In the genomic region with DNA sequence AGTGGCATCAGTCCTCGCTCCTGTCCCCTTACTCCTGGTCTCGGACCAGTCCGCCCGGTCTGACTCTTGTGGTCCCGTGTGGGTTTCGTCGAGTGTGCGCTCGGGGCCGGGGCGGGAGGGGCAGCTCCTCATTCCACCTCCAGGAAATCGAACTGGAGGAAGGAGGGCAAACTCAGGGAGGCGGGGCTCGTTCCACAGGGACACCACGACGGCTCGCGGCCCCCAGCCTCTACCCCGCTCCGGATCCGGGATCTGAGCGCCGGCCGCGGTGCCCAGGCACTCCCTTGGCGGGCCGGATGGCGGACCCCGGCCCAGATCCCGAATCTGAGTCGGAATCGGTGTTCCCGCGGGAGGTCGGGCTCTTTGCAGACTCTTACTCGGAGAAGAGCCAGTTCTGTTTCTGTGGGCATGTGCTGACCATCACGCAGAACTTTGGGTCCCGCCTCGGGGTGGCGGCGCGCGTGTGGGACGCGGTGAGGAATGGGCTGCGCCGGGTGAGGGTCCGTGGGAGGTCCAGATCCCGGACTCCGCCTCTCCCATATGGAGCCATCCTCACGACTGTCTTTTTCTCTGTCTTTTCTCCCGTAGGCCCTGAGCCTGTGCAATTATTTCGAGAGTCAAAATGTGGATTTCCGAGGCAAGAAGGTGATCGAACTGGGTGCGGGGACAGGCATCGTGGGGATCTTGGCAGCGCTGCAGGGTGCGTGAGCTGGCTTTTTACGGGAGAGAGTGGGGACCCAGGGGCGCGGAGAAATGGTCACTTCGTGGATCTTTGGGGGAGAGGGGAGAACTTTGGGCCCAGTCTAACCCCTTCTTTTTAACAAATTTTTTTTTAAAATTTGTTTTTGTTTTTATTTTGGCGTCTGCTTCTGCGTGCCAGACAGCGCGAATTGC, we compare ENCODE assay signal across 8 cellular contexts. TPM values are rescaled to one million over a fixed set of nuclear protein-coding genes. Genes with fewer than 3 reads are reported as not detected.
DNase-seq lines count a peak whose midpoint lies in the region; ATAC-seq, FAIRE-seq and TF ChIP-seq lines count a peak whose summit lies in the region.

Gene EEF1AKMT3 (plus strand): TSS at position 186 of the 894 bp plus-strand sequence. CDS start 111 bp downstream, at position 297.

- peak within 1 kb of the TSS; percentile 68 to 98 (median 88) for H3K27ac ChIP-seq in BLaER1 treated with 17β-estradiol and CSF1 and Interleukin-3, amounts not matched to agents 10 nM and 100 nM
- H3K27ac ChIP-seq in SK-N-SH (ENCODE audit: low read depth in 2 of 2, low read length in 1 of 2), result peak within 1 kb of the TSS; percentile 92 to 93
- peak within 1 kb of the TSS; percentile 97 for H3K27ac ChIP-seq in HepG2 (ENCODE audit: extremely low read length, insufficient read depth, low read length)

- peaks cover 18 to 42% (median 33%) of the 10 kb centered on the region in 11 experiments for H3K36me3 ChIP-seq in BLaER1 treated with 17β-estradiol and CSF1 and Interleukin-3, amounts not matched to agents 10 nM and 100 nM
- H3K36me3 ChIP-seq in SK-N-SH (replicated peaks in 1 of 2; ENCODE audit: control insufficient read depth in 1 of 2, insufficient read depth in 2 of 2, low read length in 1 of 2) (peaks cover 9 to 21% of the 10 kb centered on the region in 2 experiments), HepG2 (replicated peaks in 1 of 2; ENCODE audit: control insufficient read depth in 1 of 2, insufficient read depth in 2 of 2, low read length in 2 of 2) (peaks cover 18% of the 10 kb centered on the region in 2 experiments)

- peaks cover 11 to 15% (median 12%) of the 10 kb centered on the region in 11 experiments for H3K27me3 ChIP-seq in BLaER1 treated with 17β-estradiol and CSF1 and Interleukin-3, amounts not matched to agents 10 nM and 100 nM
- no peaks in the 10 kb centered on the region for H3K27me3 ChIP-seq in SK-N-SH (ENCODE audit: insufficient read depth)
- no peaks in the 10 kb centered on the region; a peak in 1 of 5 replicates for H3K27me3 ChIP-seq in HepG2 (ENCODE audit: control insufficient read depth in 1 of 2, insufficient read depth in 2 of 2, low read length in 2 of 2)

- peaks cover 20 to 64% (median 32%) of the 10 kb centered on the region in 10 experiments for H3K4me1 ChIP-seq in BLaER1 treated with 17β-estradiol and CSF1 and Interleukin-3, amounts not matched to agents 10 nM and 100 nM
- peaks cover 3 to 12% of the 10 kb centered on the region in 2 experiments; a peak in 1 of 4 replicates for H3K4me1 ChIP-seq in SK-N-SH (ENCODE audit: control insufficient read depth in 1 of 2, insufficient read depth in 2 of 2, low read depth in 1 of 2, low read length in 1 of 2)
- peaks cover 23% of the 10 kb centered on the region for H3K4me1 ChIP-seq in HepG2 (ENCODE audit: insufficient read depth, low read length)

- TF ChIP-seq EP300 in SK-N-SH (IDR thresholded peaks at IDR 0.05; ENCODE audit: borderline replicate concordance in 1 of 2, low read depth in 1 of 2, low read length in 1 of 2) (no peak), HepG2 (IDR thresholded peaks at IDR 0.05; ENCODE audit: low read depth in 2 of 2, low read length in 2 of 2) (no peak), HepG2 (CRISPR knock-in tag; IDR thresholded peaks at IDR 0.05; ENCODE audit: borderline replicate concordance) (no peak)

- H3K9ac ChIP-seq in BLaER1 treated with 17β-estradiol and CSF1 and Interleukin-3, amounts not matched to agents 10 nM and 100 nM, result peak within 1 kb of the TSS; percentile 81 to 97 (median 87)
- H3K9ac ChIP-seq in SK-N-SH (peak within 1 kb of the TSS; percentile 88), HepG2 (ENCODE audit: insufficient read depth, low read depth, low read length) (peak within 1 kb of the TSS; percentile 94)

- in situ Hi-C loops in HepG2 (cut with HindIII; ENCODE audit: extremely low pct_ligation_motif_present, low pct_unique_long_range_greater_than_20kb), result no loop called here

- H3K4me3 ChIP-seq in BLaER1 treated with 17β-estradiol and CSF1 and Interleukin-3, amounts not matched to agents 10 nM and 100 nM, result peak within 1 kb of the TSS; percentile 63 to 80 (median 71)
- peak within 1 kb of the TSS; percentile 60 to 78 for H3K4me3 ChIP-seq in SK-N-SH (ENCODE audit: low read depth in 2 of 2, low read length in 1 of 2)
- H3K4me3 ChIP-seq in HepG2 (replicated peaks in 1 of 3; ENCODE audit: insufficient read depth in 1 of 3, low read depth in 2 of 3, low read length in 3 of 3), result peak within 1 kb of the TSS; percentile 77 to 89 (median 78)

- POLR2A ChIA-PET in SK-N-SH (lab: Yijun Ruan, JAX) (interaction anchor here (0.7 to 1.2 kb wide), 4 partner anchors 9 to 19 kb away, joined by 4 to 5 read pairs (median 4); no protein-coding TSS in a partner anchor), HepG2 (lab: Yijun Ruan, JAX) (interaction anchor here (0.6 to 1.8 kb wide), 24 partner anchors 9 to 1082 kb away, joined by 3 to 15 read pairs (median 4); partner anchors contain the start of genes ARHGEF25, ATP23, CDK4 and CTDSP2)

- H3K27me3 Mint-ChIP-seq in dendritic cell treated with granulocyte-macrophage colony-stimulating factor and Interleukin-4, amounts not matched to agents 40 ng/mL and 50 ng/mL, for 4 days, result peaks cover 7% of the 10 kb centered on the region
- H3K27me3 Mint-ChIP-seq in stimulated activated naive CD8-positive, alpha-beta T cell treated with anti-CD3 and anti-CD28 coated beads, Interleukin-15, amount 100 ng/mL, for 72 hours, result no peaks in the 10 kb centered on the region

- BruUV-seq in HepG2 (replicated peaks; lab: Mats Ljungman, UMichigan), result TSS peak; percentile 66

- no peaks in the 10 kb centered on the region for H3K9me3 Mint-ChIP-seq in dendritic cell treated with granulocyte-macrophage colony-stimulating factor and Interleukin-4, amounts not matched to agents 40 ng/mL and 50 ng/mL, for 4 days
- no peaks in the 10 kb centered on the region for H3K9me3 Mint-ChIP-seq in stimulated activated naive CD8-positive, alpha-beta T cell treated with anti-CD3 and anti-CD28 coated beads, Interleukin-15, amount 100 ng/mL, for 72 hours

- H3K9me3 ChIP-seq in BLaER1 treated with 17β-estradiol and CSF1 and Interleukin-3, amounts not matched to agents 10 nM and 100 nM (replicated peaks in 1 of 11), result no peaks in the 10 kb centered on the region
- H3K9me3 ChIP-seq in SK-N-SH (no peaks in the 10 kb centered on the region), HepG2 (ENCODE audit: low read length) (no peaks in the 10 kb centered on the region)

- no peak for TF ChIP-seq RAD21 in SK-N-SH (IDR thresholded peaks at IDR 0.05; ENCODE audit: low read length)
- 0 out of 2 replicates have a peak, but pooled peaks have one; percentile 18 for TF ChIP-seq RAD21 in HepG2 (CRISPR knock-in tag; IDR thresholded peaks at IDR 0.05)

- no peaks in the 10 kb centered on the region for H3K9me2 ChIP-seq in SK-N-SH

- H3K36me3 Mint-ChIP-seq in dendritic cell treated with granulocyte-macrophage colony-stimulating factor and Interleukin-4, amounts not matched to agents 40 ng/mL and 50 ng/mL, for 4 days (ENCODE audit: low read depth), result peaks cover 68% of the 10 kb centered on the region

- intact Hi-C loops in dendritic cell treated with granulocyte-macrophage colony-stimulating factor and Interleukin-4, amounts not matched to agents 40 ng/mL and 50 ng/mL, for 4 days (cut with micrococcal nuclease), result loop anchor here (2.0 kb wide), 1 partner anchor 16 kb away; no protein-coding TSS in a partner anchor
- intact Hi-C loops in HepG2 (cut with micrococcal nuclease; ENCODE audit: unreplicated experiment), result loop anchor here (1.0 to 5.0 kb wide), 2 partner anchors 10 to 70 kb away; partner anchors contain the start of gene TSFM

- H3K27ac Mint-ChIP-seq in dendritic cell treated with granulocyte-macrophage colony-stimulating factor and Interleukin-4, amounts not matched to agents 40 ng/mL and 50 ng/mL, for 4 days, result peak within 1 kb of the TSS; percentile 92
- peak within 1 kb of the TSS; percentile 98 to 99 for H3K27ac Mint-ChIP-seq in stimulated activated naive CD8-positive, alpha-beta T cell treated with anti-CD3 and anti-CD28 coated beads, Interleukin-15, amount 100 ng/mL, for 72 hours

- H3F3A ChIP-seq in SK-N-SH (replicated peaks; ENCODE audit: insufficient read depth), result peaks cover 3% of the 10 kb centered on the region

- peak; percentile 81 for DNase-seq in SK-N-SH
- peak; percentile 35 for DNase-seq in HepG2 (ENCODE audit: low spot score)
- no peak for DNase-seq in stimulated activated naive CD8-positive, alpha-beta T cell treated with anti-CD3 and anti-CD28 coated beads, Interleukin-15, amount 100 ng/mL, for 72 hours
- DNase-seq in SK-N-DZ (ENCODE audit: low spot score), result no peak

- H2AFZ ChIP-seq in SK-N-SH (ENCODE audit: low read depth) (peak within 1 kb of the TSS; percentile 88), HepG2 (ENCODE audit: low read length) (peak within 1 kb of the TSS; percentile 62)

- CTCF ChIA-PET in SK-N-SH (lab: Yijun Ruan, JAX), result interaction anchor here (0.8 to 1.5 kb wide), 4 partner anchors 9 to 46 kb away, joined by 4 to 6 read pairs (median 4); partner anchors contain the start of gene TSFM
- CTCF ChIA-PET in HepG2 (lab: Yijun Ruan, JAX; ENCODE audit: low intra/inter-chr PET ratio, low total read pairs), result no interaction called here

- TF ChIP-seq POLR2A in HepG2 (IDR thresholded peaks at IDR 0.05; ENCODE audit: insufficient read depth in 1 of 2, low read depth in 2 of 2, low read length in 2 of 2), result 0 out of 4 replicates have a peak, but pooled peaks of 1 of the 2 experiments have one; percentile 6

- peaks cover 33% of the 10 kb centered on the region for H3K79me2 ChIP-seq in SK-N-SH (ENCODE audit: insufficient read depth)
- H3K79me2 ChIP-seq in HepG2 (ENCODE audit: insufficient read depth, low read length), result peaks cover 17% of the 10 kb centered on the region

- peak within 1 kb of the TSS; percentile 92 for H3K4me3 Mint-ChIP-seq in dendritic cell treated with granulocyte-macrophage colony-stimulating factor and Interleukin-4, amounts not matched to agents 40 ng/mL and 50 ng/mL, for 4 days
- peak within 1 kb of the TSS; percentile 99 for H3K4me3 Mint-ChIP-seq in stimulated activated naive CD8-positive, alpha-beta T cell treated with anti-CD3 and anti-CD28 coated beads, Interleukin-15, amount 100 ng/mL, for 72 hours

- ATAC-seq in GM19328 (IDR thresholded peaks at IDR 0.05; ENCODE audit: unreplicated experiment) (peak; percentile 23), HG03521 (IDR thresholded peaks at IDR 0.05; ENCODE audit: unreplicated experiment) (peak; percentile 31), HepG2 (peak; percentile 63)
- peak; percentile 46 for ATAC-seq in stimulated activated naive CD8-positive, alpha-beta T cell treated with anti-CD3 and anti-CD28 coated beads, Interleukin-15, amount 100 ng/mL, for 72 hours

- H3K4me2 ChIP-seq in BLaER1 treated with 17β-estradiol and CSF1 and Interleukin-3, amounts not matched to agents 10 nM and 100 nM, result peak within 1 kb of the TSS; percentile 82 to 98 (median 91)
- H3K4me2 ChIP-seq in SK-N-SH, result peak within 1 kb of the TSS; percentile 93
- H3K4me2 ChIP-seq in HepG2 (ENCODE audit: low read depth, low read length), result peak within 1 kb of the TSS; percentile 96

- peaks cover 0 to 35% (median 2%) of the 10 kb centered on the region in 11 experiments; a peak in 7 of 22 replicates for H4K20me1 ChIP-seq in BLaER1 treated with 17β-estradiol and CSF1 and Interleukin-3, amounts not matched to agents 10 nM and 100 nM
- H4K20me1 ChIP-seq in SK-N-SH (ENCODE audit: insufficient read depth) (no peaks in the 10 kb centered on the region), HepG2 (ENCODE audit: insufficient read depth, low read length) (no peaks in the 10 kb centered on the region)

- peaks cover 81% of the 10 kb centered on the region for H3K4me1 Mint-ChIP-seq in dendritic cell treated with granulocyte-macrophage colony-stimulating factor and Interleukin-4, amounts not matched to agents 40 ng/mL and 50 ng/mL, for 4 days (ENCODE audit: low read depth)
- peaks cover 30% of the 10 kb centered on the region for H3K4me1 Mint-ChIP-seq in stimulated activated naive CD8-positive, alpha-beta T cell treated with anti-CD3 and anti-CD28 coated beads, Interleukin-15, amount 100 ng/mL, for 72 hours

- WGBS in SK-N-SH (ENCODE audit: low lambda C conversion rate), result 4% methylated on average over 52 of the region's 67 CpGs
- WGBS in HepG2 (ENCODE audit: low lambda C conversion rate), result 10% methylated on average over 31 of the region's 67 CpGs

- no peak for TF ChIP-seq CTCF in SK-N-SH (IDR thresholded peaks at IDR 0.05)
- no peak for TF ChIP-seq CTCF in HepG2 (CRISPR knock-in tag; IDR thresholded peaks at IDR 0.05)

- no peak for FAIRE-seq in HepG2 (lab: Jason Lieb, UNC)

RNA-seq across cellular contexts. Expression of gene EEF1AKMT3, which starts in this region (rescaled TPM):
- polyA plus RNA-seq in SK-N-SH (2012; rRNA removed) (10.3 and 10.8 TPM in 2 replicates), HepG2 (2011; rRNA removed) (10.8 and 11.4 TPM in 2 replicates)
- polyA plus RNA-seq in SK-N-SH (2012; cell fraction: cytosol; rRNA removed), result 10.6 and 11.1 TPM in 2 replicates
- 12.7 and 13.1 TPM in 2 replicates for polyA plus RNA-seq in SK-N-SH (2012; cell fraction: nucleus; rRNA removed)
- total RNA-seq in HepG2 (2016; rRNA removed; fragmentation: Illumina TruSeq; extraction: Trizol), result 4.7 and 6.6 TPM in 2 replicates
- total RNA-seq in HepG2 (2016; cell fraction: cytosol; rRNA removed; fragmentation: Illumina TruSeq; extraction: Trizol; ENCODE audit: low read depth), result 1.7 and 1.9 TPM in 2 replicates
- 5.0 and 5.9 TPM in 2 replicates for total RNA-seq in HepG2 (2016; cell fraction: insoluble cytoplasmic fraction; rRNA removed; fragmentation: Illumina TruSeq; extraction: Trizol)
- 6.1 TPM in 2 replicates for total RNA-seq in HepG2 (2016; cell fraction: membrane; rRNA removed; fragmentation: Illumina TruSeq; extraction: Trizol)
- 3.5 and 3.8 TPM in 2 replicates for total RNA-seq in HepG2 (2016; cell fraction: nucleus; rRNA removed; fragmentation: Illumina TruSeq; extraction: Trizol)
- 9.7 and 10.4 TPM in 2 replicates for polyA plus RNA-seq in HepG2 (2011; cell fraction: cytosol; rRNA removed)
- 8.1 and 9.8 TPM in 2 replicates for polyA plus RNA-seq in HepG2 (2011; cell fraction: nucleus; rRNA removed)
- polyA plus RNA-seq in HepG2 (2012), result 7.8 and 9.8 TPM in 2 replicates
- polyA plus RNA-seq in HepG2 (2016; cell fraction: cytosol; fragmentation: Illumina TruSeq; extraction: Trizol; ENCODE audit: low read depth), result 1.3 and 1.5 TPM in 2 replicates
- polyA plus RNA-seq in HepG2 (2016; cell fraction: insoluble cytoplasmic fraction; fragmentation: Illumina TruSeq; extraction: Trizol; ENCODE audit: low read depth), result 6.4 and 8.5 TPM in 2 replicates
- 5.3 and 6.0 TPM in 2 replicates for polyA plus RNA-seq in HepG2 (2016; cell fraction: membrane; fragmentation: Illumina TruSeq; extraction: Trizol; ENCODE audit: low read depth)
- 10.5 TPM in 2 replicates for polyA plus RNA-seq in HepG2 (2016; cell fraction: nucleus; fragmentation: Illumina TruSeq; extraction: Trizol; ENCODE audit: insufficient read depth, low read depth)
- 6.5 and 19.9 TPM in 2 replicates for polyA minus RNA-seq in HepG2 (2011; rRNA and poly(A)+ RNA removed; ENCODE audit: low replicate concordance)
- polyA minus RNA-seq in HepG2 (2011; cell fraction: cytosol; rRNA and poly(A)+ RNA removed), result 5.5 and 6.4 TPM in 2 replicates
- 3.5 and 5.6 TPM in 2 replicates for polyA minus RNA-seq in HepG2 (2011; cell fraction: nucleus; rRNA and poly(A)+ RNA removed)
- polyA plus RNA-seq in SK-N-DZ (2014; cell fraction: cytosol; rRNA removed), result 4.9 and 7.5 TPM in 2 replicates
- polyA plus RNA-seq in SK-N-DZ (2014; cell fraction: nucleus; rRNA removed), result 6.4 and 10.0 TPM in 2 replicates

Comparison
In these comparisons a context has a peak if more than half of its experiments do, and no peak if none do; other contexts are left out.
1. DNase-seq: peak in SK-N-SH (single experiment) and HepG2 (single experiment); none in stimulated activated naive CD8-positive, alpha-beta T cell treated with anti-CD3 and anti-CD28 coated beads, Interleukin-15, amount 100 ng/mL, for 72 hours (0 of 2) and SK-N-DZ (single experiment).
2. Peak in every context shown above with its lines, with median percentiles within 50 percentile points of each other: H3K27ac ChIP-seq, H3K4me2 ChIP-seq, H3K4me3 ChIP-seq, H3K9ac ChIP-seq and ATAC-seq.